19 cellular contexts compared by ENCODE assay signal in the genomic region with DNA sequence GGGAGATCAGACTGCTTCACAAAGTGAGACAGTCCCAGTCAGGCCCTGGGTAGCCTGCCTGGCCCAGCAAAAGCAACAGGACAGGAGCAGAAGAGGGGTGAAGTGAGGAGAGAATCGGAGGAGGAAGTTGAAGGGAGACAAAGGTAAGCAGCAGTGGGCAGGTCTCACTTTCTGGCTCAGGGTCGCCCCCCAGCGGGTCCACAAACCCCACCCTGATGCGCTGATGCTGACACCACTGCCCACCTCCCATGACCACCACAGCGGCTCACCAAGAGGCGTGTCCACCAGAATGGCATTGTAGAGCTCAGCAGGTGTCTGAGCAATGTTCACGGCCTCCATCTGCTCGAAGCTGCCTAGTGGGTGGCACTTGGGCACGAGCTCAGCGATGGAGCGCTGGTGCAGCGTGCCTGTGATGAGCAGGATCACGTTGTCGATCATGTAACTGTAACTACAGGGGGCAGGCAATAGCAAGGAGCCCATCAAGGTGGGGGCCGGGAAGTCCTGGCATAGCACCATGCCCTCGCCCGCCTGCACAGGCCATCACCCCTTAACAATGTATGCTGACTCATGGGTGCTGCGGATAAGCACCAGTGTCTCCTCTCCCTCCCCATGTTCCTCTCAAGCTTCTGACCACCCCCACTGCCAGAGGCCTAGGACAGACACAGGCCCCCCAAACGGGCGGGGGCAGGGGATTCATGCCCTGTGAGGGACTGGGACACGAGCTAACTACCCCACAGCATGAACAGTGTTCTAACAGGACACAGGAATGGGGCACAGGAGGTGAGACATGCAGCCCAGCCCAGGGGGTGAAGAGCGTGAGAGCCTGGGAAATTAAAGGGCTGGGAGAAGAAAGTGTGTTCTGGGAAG. TPM values are rescaled to one million over a fixed set of nuclear protein-coding genes. Genes with fewer than 3 reads are reported as not detected.
DNase-seq lines count a peak whose midpoint lies in the region; ATAC-seq, FAIRE-seq and TF ChIP-seq lines count a peak whose summit lies in the region.
"Had no signal": no experiment of that assay in that cellular context is flagged by ENCODE, and none has a peak within 500 bp of the region (broad histone marks: within the 10 kb centered on the region; RNA-seq: fewer than 3 reads in every experiment).

No MANE protein-coding gene starts in this region.

- no peak overlapping the region for H2AFZ ChIP-seq in mammary epithelial cell (ENCODE audit: low read depth, low read length)

- H3K27me3 ChIP-seq in breast epithelium = no peaks in the 10 kb centered on the region
- H3K27me3 ChIP-seq in mammary epithelial cell (ENCODE audit: insufficient read depth, low read length) = no peaks in the 10 kb centered on the region
- no peaks in the 10 kb centered on the region for H3K27me3 ChIP-seq in brain microvascular endothelial cell (replicated peaks)
- no peaks in the 10 kb centered on the region for H3K27me3 ChIP-seq in lower lobe of right lung (ENCODE audit: low read depth)
- H3K27me3 ChIP-seq in tibial artery = no peaks in the 10 kb centered on the region
- H3K27me3 ChIP-seq: testis had no signal

- TF ChIP-seq CTCF in breast epithelium (IDR thresholded peaks at IDR 0.05) (no peak), mammary epithelial cell (conservative IDR thresholded peaks at IDR 0.05 in 1 of 2, IDR thresholded peaks at IDR 0.05 in 1 of 2; ENCODE audit: extremely low read depth in 1 of 2, insufficient read depth in 1 of 2, low read depth in 1 of 2, low read length in 2 of 2) (no peak), brain microvascular endothelial cell (IDR thresholded peaks at IDR 0.05; ENCODE audit: low read depth, low read length, missing control alignments) (peak; percentile 8), lower lobe of right lung (IDR thresholded peaks at IDR 0.05) (no peak), tibial artery (IDR thresholded peaks at IDR 0.05) (no peak)

- dilution Hi-C loops in mammary epithelial cell (cut with HindIII; ENCODE audit: low sequenced_read_pairs) = loop anchor here (5.0 kb wide), 3 partner anchors 53 to 182 kb away; no protein-coding TSS in a partner anchor

- no peak for ATAC-seq in lower lobe of right lung
- ATAC-seq: naive thymus-derived CD4-positive, alpha-beta T cell had no signal

- TF ChIP-seq POLR2A in breast epithelium (IDR thresholded peaks at IDR 0.05) = no peak

- 93% methylated on average over 19 of the region's 22 CpGs for WGBS in mammary epithelial cell (ENCODE audit: low coverage, missing lambda C conversion rate)
- 84% methylated on average over 22 of the region's 22 CpGs for WGBS in urinary bladder

- peaks cover 20% of the 10 kb centered on the region for H3K79me2 ChIP-seq in mammary epithelial cell (ENCODE audit: insufficient read depth, low read length)

- no peaks in the 10 kb centered on the region for H4K20me1 ChIP-seq in mammary epithelial cell (ENCODE audit: insufficient read depth, low read length)

- H3K4me3 ChIP-seq in breast epithelium (no peak overlapping the region), mammary epithelial cell (replicated peaks in 1 of 3; ENCODE audit: insufficient read depth in 1 of 3, low read depth in 2 of 3, low read length in 3 of 3) (no peak overlapping the region), brain microvascular endothelial cell (ENCODE audit: low read depth, low read length) (no peak overlapping the region), lower lobe of right lung (no peak overlapping the region), urinary bladder (ENCODE audit: low read depth, low read length) (no peak overlapping the region), tibial artery (no peak overlapping the region)
- H3K4me3 ChIP-seq: testis had no signal

- DNase-seq in breast epithelium (ENCODE audit: low spot score in 2 of 2) (no peak), mammary epithelial cell (no peak), brain microvascular endothelial cell (no peak), lower lobe of right lung (no peak), GM19239 (ENCODE audit: insufficient read length, low spot score) (no peak), tibial artery (no peak)
- no peak for DNase-seq in activated CD4-positive, alpha-beta T cell treated with anti-CD3 and anti-CD28 coated beads, Interleukin-2, amount 50 U/mL, for 4 hours
- DNase-seq: dermis blood vessel endothelial cell; KBM-7; naive thymus-derived CD4-positive, alpha-beta T cell; NCI-H1694 treated with DMSO at 0.1 percent for 48 hours; NCI-H774; stimulated activated CD4-positive, alpha-beta T cell treated with anti-CD3 and anti-CD28 coated beads, Interleukin-12 subunit alpha, Interleukin-12 subunit beta, amount 100 ng/mL, for 4 hours; testis had no signal

- FAIRE-seq in GM19239 (lab: Jason Lieb, UNC) = no peak
- FAIRE-seq: TTC549 had no signal

- H3K27ac ChIP-seq in breast epithelium = peak overlapping the region; percentile 65 to 68
- H3K27ac ChIP-seq in mammary epithelial cell (ENCODE audit: insufficient read depth, low read depth, low read length) = no peak overlapping the region
- H3K27ac ChIP-seq in brain microvascular endothelial cell = no peak overlapping the region
- peak overlapping the region; percentile 64 for H3K27ac ChIP-seq in lower lobe of right lung
- H3K27ac ChIP-seq in urinary bladder (ENCODE audit: low read depth) = peak overlapping the region; percentile 12
- no peak overlapping the region for H3K27ac ChIP-seq in tibial artery
- H3K27ac ChIP-seq: testis had no signal

- in situ Hi-C loops in mammary epithelial cell (cut with MboI; ENCODE audit: low sequenced_read_pairs in 2 of 2) = no loop called here
- in situ Hi-C loops in brain microvascular endothelial cell (cut with HindIII; ENCODE audit: low pct_ligation_motif_present, low sequenced_read_pairs) = no loop called here

- H3K4me2 ChIP-seq in mammary epithelial cell (ENCODE audit: insufficient read depth, low read depth, low read length) = no peak overlapping the region

- no peaks in the 10 kb centered on the region for H3K9me3 ChIP-seq in breast epithelium
- H3K9me3 ChIP-seq in mammary epithelial cell (replicated peaks; ENCODE audit: insufficient read depth, low read length) = no peaks in the 10 kb centered on the region
- H3K9me3 ChIP-seq in lower lobe of right lung = no peaks in the 10 kb centered on the region
- H3K9me3 ChIP-seq in tibial artery = no peaks in the 10 kb centered on the region
- H3K9me3 ChIP-seq: Caco-2, testis had no signal

- CTCF ChIA-PET in mammary epithelial cell (lab: Charles Lee; ENCODE audit: low non-redundant PET) = interaction anchor here (0.7 kb wide), 1 partner anchor 11 kb away, joined by 3 read pairs; no protein-coding TSS in a partner anchor

- intact Hi-C loops in breast epithelium (cut with DNase I; ENCODE audit: low total_unique reads) = no loop called here
- intact Hi-C loops in mammary epithelial cell (cut with micrococcal nuclease) = no loop called here
- intact Hi-C loops in lower lobe of right lung (cut with DNase I) = no loop called here
- intact Hi-C loops in tibial artery (cut with DNase I; ENCODE audit: low total_unique reads) = no loop called here

- BruUV-seq in mammary epithelial cell (replicated peaks; lab: Mats Ljungman, UMichigan) = no TSS peak

- H3K9ac ChIP-seq in mammary epithelial cell (ENCODE audit: insufficient read depth, low read length) = no peak overlapping the region

- H3K4me1 ChIP-seq in breast epithelium (peaks cover 25 to 50% of the 10 kb centered on the region in 2 donors), mammary epithelial cell (ENCODE audit: insufficient read depth, low read length) (no peaks in the 10 kb centered on the region), lower lobe of right lung (peaks cover 80% of the 10 kb centered on the region), urinary bladder (ENCODE audit: insufficient read depth) (no peaks in the 10 kb centered on the region), tibial artery (peaks cover 0 to 51% (median 15%) of the 10 kb centered on the region in 4 donors)
- H3K4me1 ChIP-seq: Caco-2 had no signal

- H3K36me3 ChIP-seq in breast epithelium (no peaks in the 10 kb centered on the region), mammary epithelial cell (ENCODE audit: insufficient read depth, low read length) (peaks cover 3% of the 10 kb centered on the region), brain microvascular endothelial cell (replicated peaks) (peaks cover 13% of the 10 kb centered on the region), lower lobe of right lung (peaks cover 93% of the 10 kb centered on the region), urinary bladder (ENCODE audit: insufficient read depth) (no peaks in the 10 kb centered on the region), tibial artery (peaks cover 0 to 63% (median 22%) of the 10 kb centered on the region in 3 donors)

RNA-seq across cellular contexts. Expression of gene HSD11B2, which starts 13.6 kb away (rescaled TPM):
- total RNA-seq in breast epithelium = 10 to 100 TPM in 2 of 3 donors, under 1 TPM in 1; 0.32 to 66.9 (median 10.2) TPM
- total RNA-seq in mammary epithelial cell = 1 to 10 TPM in 1 of 2 donors, under 1 TPM in 1; 0.56 to 1.8 TPM
- 1.00 TPM for polyA plus RNA-seq in mammary epithelial cell
- not detected for polyA minus RNA-seq in mammary epithelial cell
- 2.9 TPM for total RNA-seq in lower lobe of right lung
- total RNA-seq in urinary bladder = 6.9 TPM
- polyA plus RNA-seq in urinary bladder = 1.9 TPM
- total RNA-seq: dermis blood vessel endothelial cell had no signal
- polyA plus RNA-seq: naive thymus-derived CD4-positive, alpha-beta T cell had no signal

RNA-seq across cellular contexts. Expression of gene ZDHHC1, which starts 28.2 kb away (rescaled TPM):
- total RNA-seq in breast epithelium = 10 to 100 TPM; 17.4 to 20.3 (median 19.3) TPM
- total RNA-seq in mammary epithelial cell = 1 to 10 TPM; 5.3 to 6.3 TPM
- polyA plus RNA-seq in mammary epithelial cell = 2.4 TPM
- 0.88 TPM for polyA minus RNA-seq in mammary epithelial cell
- total RNA-seq in lower lobe of right lung = 18.9 TPM
- total RNA-seq in urinary bladder = 3.8 TPM
- polyA plus RNA-seq in urinary bladder = 10.9 TPM
- polyA plus RNA-seq: naive thymus-derived CD4-positive, alpha-beta T cell had no signal

RNA-seq across cellular contexts. Expression of gene ATP6V0D1, which starts 36.5 kb away (rescaled TPM):
- total RNA-seq in breast epithelium (100 to 1,000 TPM; 101 to 122 (median 104) TPM), mammary epithelial cell (100 to 1,000 TPM in 1 of 2 donors, 10 to 100 TPM in 1; 93.3 to 124 TPM), lower lobe of right lung (175 TPM), urinary bladder (50.0 TPM)
- polyA plus RNA-seq in mammary epithelial cell (268 TPM), urinary bladder (92.5 TPM)
- 279 TPM for polyA minus RNA-seq in mammary epithelial cell

RNA-seq across cellular contexts. Expression of gene AGRP, which starts 38.9 kb away (rescaled TPM):
- total RNA-seq in breast epithelium (not detected), mammary epithelial cell (not detected), lower lobe of right lung (8.5 TPM), urinary bladder (not detected)
- polyA plus RNA-seq in mammary epithelial cell (not detected), urinary bladder (not detected)
- polyA minus RNA-seq in mammary epithelial cell = not detected
- total RNA-seq: A673; Caco-2; dermis blood vessel endothelial cell; kidney epithelial cell; naive thymus-derived CD4-positive, alpha-beta T cell had no signal
- polyA plus RNA-seq: naive thymus-derived CD4-positive, alpha-beta T cell had no signal

RNA-seq across cellular contexts. Expression of gene TPPP3, which starts 51.2 kb away (rescaled TPM):
- total RNA-seq in breast epithelium = 1 to 10 TPM; 1.3 to 6.9 (median 3.6) TPM
- total RNA-seq in mammary epithelial cell = not detected
- polyA plus RNA-seq in mammary epithelial cell = 0.14 TPM
- not detected for polyA minus RNA-seq in mammary epithelial cell
- 123 TPM for total RNA-seq in lower lobe of right lung
- total RNA-seq in urinary bladder = 24.0 TPM
- polyA plus RNA-seq in urinary bladder = 14.6 TPM
- total RNA-seq: dermis blood vessel endothelial cell had no signal

Comparison
In these comparisons a context has a peak if more than half of its experiments do, and no peak if none do; other contexts are left out.
1. H3K27ac ChIP-seq: peak in breast epithelium (2 of 2), lower lobe of right lung (single experiment) and urinary bladder (single experiment); none in mammary epithelial cell (single experiment), brain microvascular endothelial cell (single experiment) and tibial artery (0 of 2).